Comparison of ENCODE assay signal across 2 cellular contexts in the genomic region with DNA sequence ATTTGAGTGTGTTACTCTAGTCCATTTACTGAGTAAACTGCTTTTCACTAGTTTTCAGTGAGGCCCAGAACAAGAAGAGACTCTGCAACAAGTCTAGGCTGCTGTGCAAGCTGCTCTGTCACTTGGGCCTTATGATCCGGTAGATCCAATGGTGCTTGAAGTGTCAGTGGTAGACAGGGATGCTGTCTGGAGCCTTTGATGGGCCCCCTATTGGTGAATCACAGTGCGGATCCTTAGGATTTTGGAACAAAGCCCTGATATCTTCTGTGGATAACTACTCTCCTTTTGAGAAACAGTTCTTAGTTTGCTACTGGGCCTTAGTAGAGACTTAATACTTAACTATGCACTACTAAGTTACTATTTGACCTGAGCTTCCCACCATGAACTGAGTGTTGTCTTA.
TF ChIP-seq lines count a peak whose summit lies in the region.

No MANE protein-coding gene starts in this region.

TF ChIP-seq in HepG2, 621 proteins besides CTCF, POLR2A, EP300 and RAD21 (continued from another document and continues in another):
- TF ChIP-seq, protein P1, sequence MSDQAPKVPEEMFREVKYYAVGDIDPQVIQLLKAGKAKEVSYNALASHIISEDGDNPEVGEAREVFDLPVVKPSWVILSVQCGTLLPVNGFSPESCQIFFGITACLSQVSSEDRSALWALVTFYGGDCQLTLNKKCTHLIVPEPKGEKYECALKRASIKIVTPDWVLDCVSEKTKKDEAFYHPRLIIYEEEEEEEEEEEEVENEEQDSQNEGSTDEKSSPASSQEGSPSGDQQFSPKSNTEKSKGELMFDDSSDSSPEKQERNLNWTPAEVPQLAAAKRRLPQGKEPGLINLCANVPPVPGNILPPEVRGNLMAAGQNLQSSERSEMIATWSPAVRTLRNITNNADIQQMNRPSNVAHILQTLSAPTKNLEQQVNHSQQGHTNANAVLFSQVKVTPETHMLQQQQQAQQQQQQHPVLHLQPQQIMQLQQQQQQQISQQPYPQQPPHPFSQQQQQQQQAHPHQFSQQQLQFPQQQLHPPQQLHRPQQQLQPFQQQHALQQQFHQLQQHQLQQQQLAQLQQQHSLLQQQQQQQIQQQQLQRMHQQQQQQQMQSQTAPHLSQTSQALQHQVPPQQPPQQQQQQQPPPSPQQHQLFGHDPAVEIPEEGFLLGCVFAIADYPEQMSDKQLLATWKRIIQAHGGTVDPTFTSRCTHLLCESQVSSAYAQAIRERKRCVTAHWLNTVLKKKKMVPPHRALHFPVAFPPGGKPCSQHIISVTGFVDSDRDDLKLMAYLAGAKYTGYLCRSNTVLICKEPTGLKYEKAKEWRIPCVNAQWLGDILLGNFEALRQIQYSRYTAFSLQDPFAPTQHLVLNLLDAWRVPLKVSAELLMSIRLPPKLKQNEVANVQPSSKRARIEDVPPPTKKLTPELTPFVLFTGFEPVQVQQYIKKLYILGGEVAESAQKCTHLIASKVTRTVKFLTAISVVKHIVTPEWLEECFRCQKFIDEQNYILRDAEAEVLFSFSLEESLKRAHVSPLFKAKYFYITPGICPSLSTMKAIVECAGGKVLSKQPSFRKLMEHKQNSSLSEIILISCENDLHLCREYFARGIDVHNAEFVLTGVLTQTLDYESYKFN (CRISPR knock-in tag; conservative IDR thresholded peaks at IDR 0.05), result no peak
- TF ChIP-seq SP5 (CRISPR knock-in tag; IDR thresholded peaks at IDR 0.05; ENCODE audit: borderline replicate concordance, low read depth) (no peak), ZNF564 (CRISPR knock-in tag; IDR thresholded peaks at IDR 0.05) (no peak), NR2F1 (CRISPR knock-in tag; IDR thresholded peaks at IDR 0.05) (no peak), MED13 (CRISPR knock-in tag; IDR thresholded peaks at IDR 0.05) (no peak), ZMYM3 (CRISPR knock-in tag; IDR thresholded peaks at IDR 0.05) (no peak)
- TF ChIP-seq, protein P2, sequence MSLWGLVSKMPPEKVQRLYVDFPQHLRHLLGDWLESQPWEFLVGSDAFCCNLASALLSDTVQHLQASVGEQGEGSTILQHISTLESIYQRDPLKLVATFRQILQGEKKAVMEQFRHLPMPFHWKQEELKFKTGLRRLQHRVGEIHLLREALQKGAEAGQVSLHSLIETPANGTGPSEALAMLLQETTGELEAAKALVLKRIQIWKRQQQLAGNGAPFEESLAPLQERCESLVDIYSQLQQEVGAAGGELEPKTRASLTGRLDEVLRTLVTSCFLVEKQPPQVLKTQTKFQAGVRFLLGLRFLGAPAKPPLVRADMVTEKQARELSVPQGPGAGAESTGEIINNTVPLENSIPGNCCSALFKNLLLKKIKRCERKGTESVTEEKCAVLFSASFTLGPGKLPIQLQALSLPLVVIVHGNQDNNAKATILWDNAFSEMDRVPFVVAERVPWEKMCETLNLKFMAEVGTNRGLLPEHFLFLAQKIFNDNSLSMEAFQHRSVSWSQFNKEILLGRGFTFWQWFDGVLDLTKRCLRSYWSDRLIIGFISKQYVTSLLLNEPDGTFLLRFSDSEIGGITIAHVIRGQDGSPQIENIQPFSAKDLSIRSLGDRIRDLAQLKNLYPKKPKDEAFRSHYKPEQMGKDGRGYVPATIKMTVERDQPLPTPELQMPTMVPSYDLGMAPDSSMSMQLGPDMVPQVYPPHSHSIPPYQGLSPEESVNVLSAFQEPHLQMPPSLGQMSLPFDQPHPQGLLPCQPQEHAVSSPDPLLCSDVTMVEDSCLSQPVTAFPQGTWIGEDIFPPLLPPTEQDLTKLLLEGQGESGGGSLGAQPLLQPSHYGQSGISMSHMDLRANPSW (CRISPR knock-in tag; IDR thresholded peaks at IDR 0.05; ENCODE audit: borderline replicate concordance), result no peak
- TF ChIP-seq, protein P3, sequence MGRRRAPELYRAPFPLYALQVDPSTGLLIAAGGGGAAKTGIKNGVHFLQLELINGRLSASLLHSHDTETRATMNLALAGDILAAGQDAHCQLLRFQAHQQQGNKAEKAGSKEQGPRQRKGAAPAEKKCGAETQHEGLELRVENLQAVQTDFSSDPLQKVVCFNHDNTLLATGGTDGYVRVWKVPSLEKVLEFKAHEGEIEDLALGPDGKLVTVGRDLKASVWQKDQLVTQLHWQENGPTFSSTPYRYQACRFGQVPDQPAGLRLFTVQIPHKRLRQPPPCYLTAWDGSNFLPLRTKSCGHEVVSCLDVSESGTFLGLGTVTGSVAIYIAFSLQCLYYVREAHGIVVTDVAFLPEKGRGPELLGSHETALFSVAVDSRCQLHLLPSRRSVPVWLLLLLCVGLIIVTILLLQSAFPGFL (CRISPR knock-in tag; IDR thresholded peaks at IDR 0.05), result no peak

TF ChIP-seq in WTC11, 78 proteins besides CTCF, POLR2A, EP300 and RAD21 (continued from another document):
- TF ChIP-seq, protein P4, sequence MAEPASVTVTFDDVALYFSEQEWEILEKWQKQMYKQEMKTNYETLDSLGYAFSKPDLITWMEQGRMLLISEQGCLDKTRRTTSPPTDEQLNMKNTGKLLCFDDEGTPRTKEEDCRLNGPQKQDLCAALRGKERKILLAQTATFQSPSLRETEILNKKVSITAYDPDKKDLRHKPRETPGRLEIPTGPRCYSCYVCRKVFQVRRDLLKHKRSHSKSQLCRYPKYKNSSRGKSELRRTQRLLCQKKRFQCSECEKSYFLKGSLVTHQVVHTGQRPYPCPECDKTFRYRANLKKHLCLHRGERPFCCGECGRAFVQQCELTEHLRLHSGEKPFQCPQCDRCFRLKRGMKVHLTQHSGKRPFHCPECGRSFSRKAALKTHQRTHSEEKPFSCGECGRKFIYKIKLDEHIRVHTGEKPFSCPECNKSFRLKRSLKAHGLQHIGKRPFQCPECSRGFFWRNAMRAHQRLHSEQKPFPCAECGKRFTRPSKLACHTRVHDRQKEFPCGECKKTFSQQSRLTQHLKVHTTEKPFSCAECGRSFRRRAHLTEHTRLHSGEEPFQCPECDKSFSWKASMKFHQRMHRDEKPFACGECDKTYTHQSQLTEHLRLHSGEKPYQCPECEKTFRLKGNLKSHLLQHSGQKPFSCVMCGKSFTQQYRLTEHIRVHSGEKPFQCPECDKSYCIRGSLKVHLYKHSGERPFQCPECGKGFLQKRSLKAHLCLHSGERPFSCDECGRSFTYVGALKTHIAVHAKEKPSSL (CRISPR knock-in tag; conservative IDR thresholded peaks at IDR 0.05), result no peak
